ENCODE assay signal across 18 cellular contexts in genomic region chr14:20707622-20708021, GRCh38. TPM values are rescaled to one million over a fixed set of nuclear protein-coding genes. Genes with fewer than 3 reads are reported as not detected.
A peak's percentile ranks its signal among the peaks of the same experiment; 100 is the strongest.
DNase-seq lines count a peak whose midpoint lies in the region; ATAC-seq and TF ChIP-seq lines count a peak whose summit lies in the region.
"Had no signal": no experiment of that assay in that cellular context is flagged by ENCODE, and none has a peak within 500 bp of the region (broad histone marks: within the 10 kb centered on the region; RNA-seq: fewer than 3 reads in every experiment).

No MANE protein-coding gene starts in this region.

- WGBS in psoas muscle, 3 donors: 51 to 84% (median 84%) methylated on average over 2 of the region's 2 CpGs

- no peak overlapping the region for H3K4me3 Mint-ChIP-seq in activated CD4-positive, alpha-beta memory T cell treated with anti-CD3 and anti-CD28 coated beads for 36 hours

- H3K27me3 ChIP-seq in RWPE2 (ENCODE audit: insufficient read depth, poor library complexity, severe bottlenecking) (peaks cover 3% of the 10 kb centered on the region), psoas muscle (ENCODE audit: insufficient read depth in 3 of 3, low read length in 2 of 3) (peaks cover 0 to 4% (median 0%) of the 10 kb centered on the region in 3 donors)

- POLR2A ChIA-PET in activated CD4-positive, alpha-beta memory T cell treated with anti-CD3 and anti-CD28 coated beads for 36 hours (lab: Charles Lee): no interaction called here

- TF ChIP-seq CTCF in RWPE2 (IDR thresholded peaks at IDR 0.05; ENCODE audit: poor library complexity, severe bottlenecking) (no peak), fibroblast of villous mesenchyme (IDR thresholded peaks at IDR 0.05; ENCODE audit: insufficient read depth, low read depth, low read length) (no peak), psoas muscle (IDR thresholded peaks at IDR 0.05) (no peak)

- H3K9me3 ChIP-seq in RWPE2 (ENCODE audit: severe bottlenecking) (no peaks in the 10 kb centered on the region), psoas muscle (no peaks in the 10 kb centered on the region)

- H3K27ac ChIP-seq in RWPE2 (ENCODE audit: poor library complexity, severe bottlenecking): no peak overlapping the region
- peak overlapping the region; percentile 32 for H3K27ac ChIP-seq in psoas muscle
- H3K27ac ChIP-seq: HL-60 had no signal

- no peaks in the 10 kb centered on the region for H3K27me3 Mint-ChIP-seq in activated CD4-positive, alpha-beta memory T cell treated with anti-CD3 and anti-CD28 coated beads for 36 hours

- DNase-seq in ELF-1 (ENCODE audit: low read depth, low spot score) (peak; percentile 12), RWPE2 (ENCODE audit: low spot score) (no peak), fibroblast of villous mesenchyme (ENCODE audit: low read depth) (peak; percentile 1), psoas muscle (no peak), NCI-H345 treated with DMSO at 0.1 percent for 48 hours (lab: John Stamatoyannopoulos, UW; ENCODE audit: unreplicated experiment) (no peak), activated gamma-delta T cell (lab: John Stamatoyannopoulos, UW) (no peak)
- no peak for DNase-seq in activated CD4-positive, alpha-beta memory T cell treated with anti-CD3 and anti-CD28 coated beads for 36 hours
- DNase-seq in stimulated activated CD4-positive, alpha-beta T cell treated with anti-CD3 and anti-CD28 coated beads, Interleukin-15, amount 100 ng/mL, for 24 hours: no peak
- DNase-seq: activated CD4-positive, alpha-beta T cell treated with anti-CD3 and anti-CD28 coated beads, Interleukin-2, amount 50 U/mL, for 48 hours; activated T-cell treated with anti-CD3 and anti-CD28 coated beads, Interleukin-2, amount 50 U/mL, for 48 hours; AML-193; DMS 273 treated with DMSO at 0.1 percent for 48 hours; head of caudate nucleus; NCI-H1694; NCI-H510A had no signal

- no peaks in the 10 kb centered on the region for H3K36me3 ChIP-seq in RWPE2 (ENCODE audit: low read depth)
- no peaks in the 10 kb centered on the region for H3K36me3 ChIP-seq in psoas muscle (ENCODE audit: insufficient read depth in 1 of 2, low read depth in 1 of 2)

- no peaks in the 10 kb centered on the region for H3K36me3 Mint-ChIP-seq in activated CD4-positive, alpha-beta memory T cell treated with anti-CD3 and anti-CD28 coated beads for 36 hours

- no peak overlapping the region for H3K4me3 ChIP-seq in RWPE2 (ENCODE audit: severe bottlenecking)
- H3K4me3 ChIP-seq in fibroblast of villous mesenchyme (ENCODE audit: low read depth, low read length): no peak overlapping the region
- no peak overlapping the region for H3K4me3 ChIP-seq in psoas muscle

- H3K4me1 ChIP-seq in RWPE2 (ENCODE audit: insufficient read depth, poor library complexity, severe bottlenecking) (no peaks in the 10 kb centered on the region), psoas muscle (no peaks in the 10 kb centered on the region)

- ATAC-seq in RWPE2 (ENCODE audit: low read depth) (0 out of 3 replicates have a peak, but pooled peaks have one; percentile 25), psoas muscle (no peak)

- intact Hi-C loops in psoas muscle (cut with DNase I): no loop called here
- intact Hi-C loops in activated CD4-positive, alpha-beta memory T cell treated with anti-CD3 and anti-CD28 coated beads for 36 hours (cut with micrococcal nuclease): no loop called here

- H3K9me3 Mint-ChIP-seq in activated CD4-positive, alpha-beta memory T cell treated with anti-CD3 and anti-CD28 coated beads for 36 hours: no peaks in the 10 kb centered on the region

- no peak overlapping the region for H3K27ac Mint-ChIP-seq in activated CD4-positive, alpha-beta memory T cell treated with anti-CD3 and anti-CD28 coated beads for 36 hours

- CTCF ChIA-PET in activated CD4-positive, alpha-beta memory T cell treated with anti-CD3 and anti-CD28 coated beads for 36 hours (lab: Charles Lee): interaction anchor here (1.3 to 2.3 kb wide), 3 partner anchors 16 to 151 kb away, joined by 3 to 8 read pairs (median 5); no protein-coding TSS in a partner anchor

- no peaks in the 10 kb centered on the region for H3K4me1 Mint-ChIP-seq in activated CD4-positive, alpha-beta memory T cell treated with anti-CD3 and anti-CD28 coated beads for 36 hours (ENCODE audit: low read depth)

RNA-seq across cellular contexts. Expression of gene ANG, which starts 19.1 kb away (rescaled TPM):
- total RNA-seq in fibroblast of villous mesenchyme: 1.7 and 4.5 TPM in 2 replicates
- total RNA-seq in psoas muscle: 1 to 10 TPM; 1.3 to 6.5 (median 1.8) TPM
- 1 to 10 TPM; 3.5 to 4.8 (median 3.5) TPM for polyA plus RNA-seq in psoas muscle
- 1 to 10 TPM; 1.1 to 2.0 TPM for total RNA-seq in activated CD4-positive, alpha-beta memory T cell treated with anti-CD3 and anti-CD28 coated beads for 36 hours

RNA-seq across cellular contexts. Expression of gene RNASE4, which starts 23.3 kb away (rescaled TPM):
- 6.9 and 7.4 TPM in 2 replicates for total RNA-seq in fibroblast of villous mesenchyme
- 10 to 100 TPM in 1 of 4 donors, 1 to 10 TPM in 2, under 1 TPM in 1; 0.77 to 11.1 (median 4.2) TPM for total RNA-seq in psoas muscle
- 10 to 100 TPM in 1 of 3 donors, 1 to 10 TPM in 2; 7.6 to 10.7 (median 8.6) TPM for polyA plus RNA-seq in psoas muscle
- under 1 TPM; 0.69 to 0.70 TPM for total RNA-seq in activated CD4-positive, alpha-beta memory T cell treated with anti-CD3 and anti-CD28 coated beads for 36 hours

RNA-seq across cellular contexts. Expression of gene EDDM3A, which starts 38.1 kb away (rescaled TPM):
- total RNA-seq in fibroblast of villous mesenchyme: not detected in 2 replicates
- total RNA-seq in psoas muscle: not detected
- polyA plus RNA-seq in psoas muscle: under 1 TPM in 1 of 3 donors, not detected in 2; 0.03 TPM
- not detected for total RNA-seq in activated CD4-positive, alpha-beta memory T cell treated with anti-CD3 and anti-CD28 coated beads for 36 hours
- total RNA-seq: chondrocyte, epithelial cell of proximal tubule had no signal

Comparison
In these comparisons a context has a peak if more than half of its experiments do, and no peak if none do; other contexts are left out.
1. DNase-seq: peak in ELF-1 (single experiment) and fibroblast of villous mesenchyme (single experiment); none in RWPE2 (single experiment), psoas muscle (0 of 2), activated CD4-positive, alpha-beta memory T cell treated with anti-CD3 and anti-CD28 coated beads for 36 hours (single experiment), NCI-H345 treated with DMSO at 0.1 percent for 48 hours (single experiment), stimulated activated CD4-positive, alpha-beta T cell treated with anti-CD3 and anti-CD28 coated beads, Interleukin-15, amount 100 ng/mL, for 24 hours (single experiment) and activated gamma-delta T cell (single experiment).